ENCODE assay signal across 7 cellular contexts in the genomic region with DNA sequence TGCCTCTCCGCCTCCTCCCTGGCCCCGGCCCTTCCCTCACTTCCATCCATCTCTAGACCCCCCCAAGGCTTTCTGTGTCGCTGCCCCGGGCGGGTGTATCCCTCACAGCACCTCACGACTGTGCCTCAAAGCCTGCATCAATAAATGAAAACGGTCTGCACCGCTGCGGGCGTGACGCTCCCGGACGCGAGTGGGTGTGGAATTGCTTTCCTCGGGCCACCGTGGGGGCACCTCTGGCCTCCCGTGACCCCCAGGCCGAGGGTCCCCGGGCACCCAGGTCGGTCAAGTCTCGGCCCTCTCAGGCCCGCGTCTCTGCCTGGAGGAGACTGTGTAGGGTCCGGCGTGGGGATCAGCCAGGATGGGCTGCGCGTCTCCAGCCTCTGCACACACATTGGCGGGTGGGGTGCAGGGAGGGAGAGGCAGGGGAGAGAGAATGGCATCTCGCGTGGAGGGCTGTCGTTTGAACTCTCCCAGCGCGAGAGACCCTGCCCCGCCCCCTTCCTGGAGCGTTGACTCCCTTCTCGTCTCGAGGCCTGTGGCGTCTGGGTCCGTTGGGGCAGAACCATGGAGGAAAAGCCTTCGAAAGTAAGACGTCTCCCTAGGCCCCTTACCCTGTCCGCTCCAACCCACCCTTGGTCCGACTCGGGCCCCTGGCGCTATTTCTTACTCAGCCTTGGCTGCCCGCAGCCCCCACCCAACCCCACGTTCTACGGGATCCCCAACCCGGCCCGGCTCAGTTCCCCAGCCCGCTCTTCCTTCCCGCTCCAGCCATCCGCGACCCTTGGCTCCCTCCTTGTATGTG. TPM values are rescaled to one million over a fixed set of nuclear protein-coding genes. Genes with fewer than 3 reads are reported as not detected.
DNase-seq lines count a peak whose midpoint lies in the region; ATAC-seq lines count a peak whose summit lies in the region.

A gene with protein sequence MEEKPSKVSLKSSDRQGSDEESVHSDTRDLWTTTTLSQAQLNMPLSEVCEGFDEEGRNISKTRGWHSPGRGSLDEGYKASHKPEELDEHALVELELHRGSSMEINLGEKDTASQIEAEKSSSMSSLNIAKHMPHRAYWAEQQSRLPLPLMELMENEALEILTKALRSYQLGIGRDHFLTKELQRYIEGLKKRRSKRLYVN (plus strand): TSS at position 512 of the 802 bp plus-strand sequence. CDS start 53 bp downstream, at position 565.

- no peaks in the 10 kb centered on the region for H3K9me3 ChIP-seq in HUES48 (ENCODE audit: control insufficient read depth, insufficient read depth, low read length)

- intact Hi-C loops in activated T-helper 1 cell treated with anti-CD3 and anti-CD28 coated beads, Interleukin-12 subunit alpha, Interleukin-12 subunit beta, Interleukin-2, Interleukin-4 antibody, amounts not matched to agents 30 ng/mL and 10 ng/mL and 1 ng/mL, durations not matched to agents 14 hours and 24 hours and 36 hours (cut with micrococcal nuclease) = no loop called here

- peaks cover 69% of the 10 kb centered on the region for H3K27me3 ChIP-seq in HUES48 (ENCODE audit: control insufficient read depth, insufficient read depth, low read length)

- peaks cover 5% of the 10 kb centered on the region for H3K36me3 Mint-ChIP-seq in activated T-helper 1 cell treated with anti-CD3 and anti-CD28 coated beads, Interleukin-12 subunit alpha, Interleukin-12 subunit beta, Interleukin-2, Interleukin-4 antibody, amounts not matched to agents 30 ng/mL and 10 ng/mL and 1 ng/mL, durations not matched to agents 14 hours and 24 hours and 36 hours (ENCODE audit: low read depth)
- H3K36me3 Mint-ChIP-seq in stimulated activated effector memory CD8-positive, alpha-beta T cell treated with anti-CD3 and anti-CD28 coated beads, Interleukin-12 subunit alpha, Interleukin-12 subunit beta, amount 100 ng/mL, for 72 hours = peaks cover 9% of the 10 kb centered on the region

- H3K4me1 Mint-ChIP-seq in activated T-helper 1 cell treated with anti-CD3 and anti-CD28 coated beads, Interleukin-12 subunit alpha, Interleukin-12 subunit beta, Interleukin-2, Interleukin-4 antibody, amounts not matched to agents 30 ng/mL and 10 ng/mL and 1 ng/mL, durations not matched to agents 14 hours and 24 hours and 36 hours (ENCODE audit: low read depth) = peaks cover 21% of the 10 kb centered on the region
- peaks cover 35% of the 10 kb centered on the region for H3K4me1 Mint-ChIP-seq in stimulated activated effector memory CD8-positive, alpha-beta T cell treated with anti-CD3 and anti-CD28 coated beads, Interleukin-12 subunit alpha, Interleukin-12 subunit beta, amount 100 ng/mL, for 72 hours

- no peak within 1 kb of the TSS for H3K27ac ChIP-seq in HUES48 (ENCODE audit: low read depth, low read length)

- H3K27me3 Mint-ChIP-seq in activated T-helper 1 cell treated with anti-CD3 and anti-CD28 coated beads, Interleukin-12 subunit alpha, Interleukin-12 subunit beta, Interleukin-2, Interleukin-4 antibody, amounts not matched to agents 30 ng/mL and 10 ng/mL and 1 ng/mL, durations not matched to agents 14 hours and 24 hours and 36 hours (ENCODE audit: insufficient read depth) = peaks cover 59% of the 10 kb centered on the region

- H3K36me3 ChIP-seq in HUES48 (ENCODE audit: control insufficient read depth, insufficient read depth, low read length) = no peaks in the 10 kb centered on the region

- ATAC-seq in stimulated activated effector memory CD8-positive, alpha-beta T cell treated with anti-CD3 and anti-CD28 coated beads, Interleukin-12 subunit alpha, Interleukin-12 subunit beta, amount 100 ng/mL, for 72 hours = no peak
- no peak for ATAC-seq in GM18907 (IDR thresholded peaks at IDR 0.05; ENCODE audit: unreplicated experiment)
- ATAC-seq in HG03442 (IDR thresholded peaks at IDR 0.05; ENCODE audit: unreplicated experiment) = no peak

- no peak for DNase-seq in activated T-helper 1 cell treated with anti-CD3 and anti-CD28 coated beads, Interleukin-12 subunit alpha, Interleukin-12 subunit beta, Interleukin-2, Interleukin-4 antibody, amounts not matched to agents 30 ng/mL and 10 ng/mL and 1 ng/mL, durations not matched to agents 14 hours and 24 hours and 36 hours (ENCODE audit: low spot score)
- no peak for DNase-seq in stimulated activated effector memory CD8-positive, alpha-beta T cell treated with anti-CD3 and anti-CD28 coated beads, Interleukin-12 subunit alpha, Interleukin-12 subunit beta, amount 100 ng/mL, for 72 hours (ENCODE audit: low spot score in 2 of 2)
- DNase-seq in DMS 273 treated with DMSO at 0.1 percent for 48 hours (lab: John Stamatoyannopoulos, UW) = no peak

- 0 out of 2 replicates have a peak within 1 kb of the TSS, but pooled peaks have one; percentile 16 for H3K9ac ChIP-seq in HUES48 (ENCODE audit: low read depth, low read length)

- H3K4me3 Mint-ChIP-seq in activated T-helper 1 cell treated with anti-CD3 and anti-CD28 coated beads, Interleukin-12 subunit alpha, Interleukin-12 subunit beta, Interleukin-2, Interleukin-4 antibody, amounts not matched to agents 30 ng/mL and 10 ng/mL and 1 ng/mL, durations not matched to agents 14 hours and 24 hours and 36 hours = peak within 1 kb of the TSS; percentile 76
- peak within 1 kb of the TSS; percentile 75 for H3K4me3 Mint-ChIP-seq in stimulated activated effector memory CD8-positive, alpha-beta T cell treated with anti-CD3 and anti-CD28 coated beads, Interleukin-12 subunit alpha, Interleukin-12 subunit beta, amount 100 ng/mL, for 72 hours

- H3K4me3 ChIP-seq in HUES48 (ENCODE audit: low read depth, low read length) (peak within 1 kb of the TSS; percentile 54), iPS-11a (ENCODE audit: low read depth, low read length) (peak within 1 kb of the TSS; percentile 4)

- no peaks in the 10 kb centered on the region for H3K9me3 Mint-ChIP-seq in activated T-helper 1 cell treated with anti-CD3 and anti-CD28 coated beads, Interleukin-12 subunit alpha, Interleukin-12 subunit beta, Interleukin-2, Interleukin-4 antibody, amounts not matched to agents 30 ng/mL and 10 ng/mL and 1 ng/mL, durations not matched to agents 14 hours and 24 hours and 36 hours
- H3K9me3 Mint-ChIP-seq in stimulated activated effector memory CD8-positive, alpha-beta T cell treated with anti-CD3 and anti-CD28 coated beads, Interleukin-12 subunit alpha, Interleukin-12 subunit beta, amount 100 ng/mL, for 72 hours = no peaks in the 10 kb centered on the region

- H3K4me1 ChIP-seq in HUES48 (ENCODE audit: control insufficient read depth, insufficient read depth, low read length) = peaks cover 8% of the 10 kb centered on the region; the same call in 1 of the 2 replicates

- peak within 1 kb of the TSS; percentile 72 for H3K27ac Mint-ChIP-seq in activated T-helper 1 cell treated with anti-CD3 and anti-CD28 coated beads, Interleukin-12 subunit alpha, Interleukin-12 subunit beta, Interleukin-2, Interleukin-4 antibody, amounts not matched to agents 30 ng/mL and 10 ng/mL and 1 ng/mL, durations not matched to agents 14 hours and 24 hours and 36 hours
- H3K27ac Mint-ChIP-seq in stimulated activated effector memory CD8-positive, alpha-beta T cell treated with anti-CD3 and anti-CD28 coated beads, Interleukin-12 subunit alpha, Interleukin-12 subunit beta, amount 100 ng/mL, for 72 hours = no peak within 1 kb of the TSS

RNA-seq across cellular contexts. Expression of the gene that starts here (rescaled TPM):
- 0.47 TPM in 1 of 2 replicates, not detected in the other for total RNA-seq in activated T-helper 1 cell treated with anti-CD3 and anti-CD28 coated beads, Interleukin-12 subunit alpha, Interleukin-12 subunit beta, Interleukin-2, Interleukin-4 antibody, amounts not matched to agents 30 ng/mL and 10 ng/mL and 1 ng/mL, durations not matched to agents 14 hours and 24 hours and 36 hours
